In genomic region chr1:76124196-76124595, GRCh38 we compare ENCODE assay signal across 16 cellular contexts. TPM values are rescaled to one million over a fixed set of nuclear protein-coding genes. Genes with fewer than 3 reads are reported as not detected.
"Had no signal": no experiment of that assay in that cellular context is flagged by ENCODE, and none has a peak within 500 bp of the region (broad histone marks: within the 10 kb centered on the region; RNA-seq: fewer than 3 reads in every experiment).

No MANE protein-coding gene starts in this region.

- H2AFZ ChIP-seq: neural progenitor cell had no signal

- DNase-seq: activated CD4-positive, alpha-beta memory T cell treated with anti-CD3 and anti-CD28 coated beads, Interleukin-2, amount 10 ng/mL, durations not matched to agents 7 days and 5 days; activated CD4-positive, alpha-beta T cell treated with anti-CD3 and anti-CD28 coated beads for 36 hours; activated T-cell treated with anti-CD3 and anti-CD28 coated beads, Interleukin-2, amount 50 U/mL, for 72 hours; caudate nucleus; effector CD4-positive, alpha-beta T cell; heart right ventricle; pancreas had no signal

- H3K9ac ChIP-seq: neural progenitor cell had no signal

- ATAC-seq: activated CD4-positive, alpha-beta T cell treated with anti-CD3 and anti-CD28 coated beads for 36 hours; activated T-cell treated with anti-CD3 and anti-CD28 coated beads, Interleukin-2, amount 50 U/mL, for 72 hours; heart right ventricle; pancreas had no signal

- H3K4me2 ChIP-seq: neural progenitor cell had no signal

- H3K9me3 ChIP-seq: heart right ventricle, pancreas, thyroid gland, vagina had no signal

- H3K4me1 ChIP-seq: neural progenitor cell, pancreas, vagina had no signal

- H3K9me3 Mint-ChIP-seq: activated CD4-positive, alpha-beta memory T cell treated with anti-CD3 and anti-CD28 coated beads, Interleukin-2, amount 10 ng/mL, durations not matched to agents 7 days and 5 days; activated T-cell treated with anti-CD3 and anti-CD28 coated beads, Interleukin-2, amount 50 U/mL, for 72 hours; neural progenitor cell had no signal

- H3K36me3 ChIP-seq: heart right ventricle, neural progenitor cell, pancreas, thyroid gland, vagina had no signal

- FAIRE-seq: frontal cortex, keratinocyte, pancreas had no signal

- H3K27me3 Mint-ChIP-seq: activated CD4-positive, alpha-beta memory T cell treated with anti-CD3 and anti-CD28 coated beads, Interleukin-2, amount 10 ng/mL, durations not matched to agents 7 days and 5 days; activated CD4-positive, alpha-beta T cell treated with anti-CD3 and anti-CD28 coated beads for 36 hours had no signal

- H3K4me1 Mint-ChIP-seq: activated CD4-positive, alpha-beta memory T cell treated with anti-CD3 and anti-CD28 coated beads, Interleukin-2, amount 10 ng/mL, durations not matched to agents 7 days and 5 days; activated CD4-positive, alpha-beta T cell treated with anti-CD3 and anti-CD28 coated beads for 36 hours had no signal

- H3K27ac ChIP-seq: coronary artery, heart right ventricle, neural progenitor cell, pancreas, skin epidermis, thyroid gland, vagina, VCaP had no signal

- H3K4me3 ChIP-seq: coronary artery, heart right ventricle, neural progenitor cell, pancreas, skin epidermis, thyroid gland, vagina had no signal

- H3K27ac Mint-ChIP-seq: activated CD4-positive, alpha-beta memory T cell treated with anti-CD3 and anti-CD28 coated beads, Interleukin-2, amount 10 ng/mL, durations not matched to agents 7 days and 5 days; activated CD4-positive, alpha-beta T cell treated with anti-CD3 and anti-CD28 coated beads for 36 hours; activated T-cell treated with anti-CD3 and anti-CD28 coated beads, Interleukin-2, amount 50 U/mL, for 72 hours; neural progenitor cell had no signal

- H3K4me3 Mint-ChIP-seq: activated CD4-positive, alpha-beta memory T cell treated with anti-CD3 and anti-CD28 coated beads, Interleukin-2, amount 10 ng/mL, durations not matched to agents 7 days and 5 days; activated CD4-positive, alpha-beta T cell treated with anti-CD3 and anti-CD28 coated beads for 36 hours; activated T-cell treated with anti-CD3 and anti-CD28 coated beads, Interleukin-2, amount 50 U/mL, for 72 hours; neural progenitor cell had no signal

- H3K27me3 ChIP-seq: heart right ventricle, neural progenitor cell, pancreas, thyroid gland, vagina had no signal

RNA-seq across cellular contexts. Expression of gene ST6GALNAC3, which starts 49.6 kb away (rescaled TPM):
- total RNA-seq: activated CD4-positive, alpha-beta memory T cell treated with anti-CD3 and anti-CD28 coated beads, Interleukin-2, amount 10 ng/mL, durations not matched to agents 7 days and 5 days; myocyte had no signal
